ENCODE assay signal across 29 cellular contexts in the genomic region with DNA sequence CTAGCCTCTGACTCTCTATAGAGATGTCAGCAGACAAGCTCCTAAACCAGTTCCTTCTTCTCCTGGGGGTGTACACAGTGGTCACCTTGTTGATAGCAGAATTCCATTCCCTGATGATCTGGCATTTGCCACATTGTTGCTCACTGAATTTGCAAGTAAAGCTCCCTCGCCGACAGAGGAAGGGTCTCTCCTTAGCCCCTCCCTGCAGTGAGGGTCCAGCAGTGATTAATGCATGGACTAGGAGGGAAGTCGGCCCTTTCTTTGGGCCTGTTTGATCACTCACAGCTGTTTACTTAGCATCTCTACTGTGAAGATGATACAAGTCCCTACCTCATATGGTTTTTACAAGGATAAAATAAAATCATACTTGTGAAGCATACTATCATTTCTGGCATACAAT.
"Had no signal": no experiment of that assay in that cellular context is flagged by ENCODE, and none has a peak within 500 bp of the region (broad histone marks: within the 10 kb centered on the region; RNA-seq: fewer than 3 reads in every experiment).

No MANE protein-coding gene starts in this region.

- H3K27ac Mint-ChIP-seq: natural killer cell; nephron; neural progenitor cell; progenitor cell of endocrine pancreas; stimulated activated effector memory CD8-positive, alpha-beta T cell treated with anti-CD3 and anti-CD28 coated beads, Interleukin-12 subunit alpha, Interleukin-12 subunit beta, amount 100 ng/mL, for 72 hours; stimulated activated naive B cell treated with anti-CD40 and anti-IgM and Interleukin-4, amounts not matched to agents 10 μg/mL and 1 μg/mL and 100 μg/mL, for 72 hours; stimulated activated naive CD8-positive, alpha-beta T cell treated with anti-CD3 and anti-CD28 coated beads, Interleukin-15, Interleukin-2, amounts not matched to agents 100 ng/mL and 50 ng/mL, for 24 hours had no signal

- H3K36me3 ChIP-seq: neural progenitor cell, ovary, right lobe of liver, sigmoid colon, stomach, thoracic aorta, thyroid gland, tibial nerve, upper lobe of left lung, vagina had no signal

- H3K27me3 Mint-ChIP-seq: progenitor cell of endocrine pancreas had no signal

- H3K4me1 ChIP-seq: neural progenitor cell, parathyroid adenoma, psoas muscle, right lobe of liver, sigmoid colon, thyroid gland, upper lobe of left lung had no signal

- H3K9me3 Mint-ChIP-seq: natural killer cell; nephron; neural progenitor cell; stimulated activated effector memory CD8-positive, alpha-beta T cell treated with anti-CD3 and anti-CD28 coated beads, Interleukin-12 subunit alpha, Interleukin-12 subunit beta, amount 100 ng/mL, for 72 hours; stimulated activated naive CD8-positive, alpha-beta T cell treated with anti-CD3 and anti-CD28 coated beads, Interleukin-15, Interleukin-2, amounts not matched to agents 100 ng/mL and 50 ng/mL, for 24 hours had no signal

- H3K36me3 Mint-ChIP-seq: natural killer cell; neural progenitor cell; stimulated activated effector memory CD8-positive, alpha-beta T cell treated with anti-CD3 and anti-CD28 coated beads, Interleukin-12 subunit alpha, Interleukin-12 subunit beta, amount 100 ng/mL, for 72 hours had no signal

- H3K79me2 ChIP-seq: parathyroid adenoma had no signal

- ATAC-seq: natural killer cell; psoas muscle; right cardiac atrium; right lobe of liver; stimulated activated effector memory CD8-positive, alpha-beta T cell treated with anti-CD3 and anti-CD28 coated beads, Interleukin-12 subunit alpha, Interleukin-12 subunit beta, amount 100 ng/mL, for 72 hours; stimulated activated naive B cell treated with anti-CD40 and anti-IgM and Interleukin-4, amounts not matched to agents 10 μg/mL and 1 μg/mL and 100 μg/mL, for 72 hours had no signal

- H3K4me3 ChIP-seq: neural progenitor cell, ovary, psoas muscle, right lobe of liver, sigmoid colon, stomach, thoracic aorta, thyroid gland, tibial nerve, upper lobe of left lung, vagina had no signal

- DNase-seq: natural killer cell; occipital lobe; ovary; posterior cingulate gyrus; psoas muscle; right cardiac atrium; right lobe of liver; sigmoid colon; small intestine; stimulated activated CD4-positive, alpha-beta T cell treated with anti-CD3 and anti-CD28 coated beads, Interleukin-15, amount 100 ng/mL, for 24 hours; stimulated activated CD4-positive, alpha-beta T cell treated with anti-CD3 and anti-CD28 coated beads, Interleukin-2, amount 100 ng/mL, for 24 hours; stimulated activated CD4-positive, alpha-beta T cell treated with anti-CD3 and anti-CD28 coated beads, Interleukin-2, amount 100 ng/mL, for 48 hours; stimulated activated CD4-positive, alpha-beta T cell treated with anti-CD3 and anti-CD28 coated beads, Interleukin-4, amount 100 ng/mL, for 24 hours; stimulated activated naive B cell treated with anti-CD40 and anti-IgM and Interleukin-4, amounts not matched to agents 10 μg/mL and 1 μg/mL and 100 μg/mL, for 72 hours; stimulated activated naive CD4-positive, alpha-beta T cell treated with Interleukin-2 at 50 U/mL for 16 hours; stomach; thyroid gland; trophoblast cell; upper lobe of left lung had no signal

- H3K9me3 ChIP-seq: ovary, psoas muscle, right lobe of liver, sigmoid colon, stomach, thoracic aorta, thyroid gland, tibial nerve, upper lobe of left lung, vagina had no signal

- H3K27me3 ChIP-seq: neural progenitor cell, ovary, right lobe of liver, sigmoid colon, stomach, thyroid gland, tibial nerve, upper lobe of left lung, vagina had no signal

- H3K4me3 Mint-ChIP-seq: natural killer cell; nephron; neural progenitor cell; stimulated activated effector memory CD8-positive, alpha-beta T cell treated with anti-CD3 and anti-CD28 coated beads, Interleukin-12 subunit alpha, Interleukin-12 subunit beta, amount 100 ng/mL, for 72 hours; stimulated activated naive B cell treated with anti-CD40 and anti-IgM and Interleukin-4, amounts not matched to agents 10 μg/mL and 1 μg/mL and 100 μg/mL, for 72 hours; stimulated activated naive CD8-positive, alpha-beta T cell treated with anti-CD3 and anti-CD28 coated beads, Interleukin-15, Interleukin-2, amounts not matched to agents 100 ng/mL and 50 ng/mL, for 24 hours had no signal

- H3K9ac ChIP-seq: neural progenitor cell, parathyroid adenoma had no signal

- H2AFZ ChIP-seq: neural progenitor cell, parathyroid adenoma had no signal

- H3K4me2 ChIP-seq: neural progenitor cell had no signal

- H3K27ac ChIP-seq: neural progenitor cell, ovary, parathyroid adenoma, psoas muscle, right lobe of liver, sigmoid colon, stomach, thyroid gland, tibial nerve, upper lobe of left lung, vagina had no signal

- FAIRE-seq: small intestine, urothelium cell line had no signal
